ENCODE assay signal across 8 cellular contexts in the genomic region with DNA sequence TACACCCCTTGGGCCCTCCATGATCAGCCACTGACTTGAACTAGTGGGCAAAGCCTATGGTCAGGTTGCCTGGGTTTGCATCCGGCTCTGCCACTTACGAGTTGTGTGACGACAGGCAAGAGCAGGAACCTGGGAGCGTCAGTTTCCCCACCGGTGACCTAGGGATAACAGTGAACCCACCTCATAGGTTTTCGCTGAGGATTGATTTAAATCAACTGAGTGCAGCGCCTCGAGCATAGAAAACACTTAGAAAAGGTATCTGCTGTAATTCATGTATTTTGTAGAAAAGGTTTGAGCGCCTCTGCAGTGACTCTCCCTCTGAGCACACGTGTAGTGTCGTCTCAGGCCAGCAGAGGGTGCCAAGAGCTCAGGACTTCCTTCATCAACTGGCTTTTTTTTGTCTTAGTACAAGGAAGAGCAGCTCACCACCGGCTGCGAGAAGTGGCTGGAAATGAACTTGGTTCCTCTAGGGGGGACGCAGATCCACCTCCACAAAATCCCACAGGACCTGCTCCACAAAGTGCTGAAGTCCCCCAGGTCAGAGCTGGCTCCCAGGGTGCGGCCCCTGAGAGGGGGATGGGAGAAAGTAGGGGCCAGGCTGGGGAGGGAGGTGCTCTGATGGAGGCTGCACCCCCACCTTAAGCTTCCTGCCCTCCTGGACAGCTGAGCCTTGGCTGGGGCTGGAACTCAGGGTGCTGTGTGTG.
DNase-seq lines count a peak whose midpoint lies in the region; ATAC-seq lines count a peak whose summit lies in the region.

No MANE protein-coding gene starts in this region.

- H3K4me1 ChIP-seq in mucosa of rectum (ENCODE audit: control insufficient read depth in 2 of 2, insufficient read depth in 2 of 2, low read length in 2 of 2): peaks cover 0 to 2% of the 10 kb centered on the region in 2 donors

- in situ Hi-C loops in ACHN (cut with HindIII; ENCODE audit: low pct_ligation_motif_present, low pct_unique_long_range_greater_than_20kb, low sequenced_read_pairs): loop anchor here (25.0 kb wide), 1 partner anchor 139 kb away; no protein-coding TSS in a partner anchor

- H3K9me3 ChIP-seq in mucosa of rectum (ENCODE audit: control insufficient read depth in 2 of 2, low read length in 2 of 2): no peaks in the 10 kb centered on the region

- H3K27me3 ChIP-seq in mucosa of rectum (ENCODE audit: control insufficient read depth in 2 of 2, insufficient read depth in 2 of 2, low read length in 2 of 2): no peaks in the 10 kb centered on the region

- H3K4me3 ChIP-seq in mucosa of rectum (ENCODE audit: low read length in 2 of 2): peak overlapping the region in 1 of 2 donors; percentile 39

- peak overlapping the region; percentile 44 to 60 for H3K9ac ChIP-seq in mucosa of rectum (ENCODE audit: low read depth in 1 of 2, low read length in 2 of 2)

- no peaks in the 10 kb centered on the region for H3K36me3 ChIP-seq in mucosa of rectum (ENCODE audit: control insufficient read depth in 2 of 2, insufficient read depth in 2 of 2, low read length in 2 of 2)

- peak; percentile 64 for ATAC-seq in GM18867 (IDR thresholded peaks at IDR 0.05; ENCODE audit: unreplicated experiment)

- peak; percentile 83 for DNase-seq in ACHN
- DNase-seq in HK-2 (ENCODE audit: unreplicated experiment): peak; percentile 71
- peak; percentile 69 for DNase-seq in NOMO-1 treated with DMSO at 0.1 percent for 48 hours (lab: John Stamatoyannopoulos, UW; ENCODE audit: unreplicated experiment)
- peak; percentile 64 for DNase-seq in activated CD8-positive, alpha-beta memory T cell treated with anti-CD3 and anti-CD28 coated beads, Interleukin-2, amount 50 U/mL, for 4 hours
- DNase-seq in epidermal melanocyte (ENCODE audit: insufficient read length, low spot score): peak; percentile 91
- peak; percentile 15 to 32 for DNase-seq in stimulated activated CD8-positive, alpha-beta memory T cell treated with anti-CD3 and anti-CD28 coated beads, Interleukin-4, amount 100 ng/mL, for 4 hours (ENCODE audit: low read depth in 2 of 2, low spot score in 1 of 2)

- no peak overlapping the region for H3K27ac ChIP-seq in mucosa of rectum (ENCODE audit: low read depth in 2 of 2, low read length in 2 of 2)

Comparison
In these comparisons a context has a peak if more than half of its experiments do, and no peak if none do; other contexts are left out.
1. DNase-seq: peak in every context shown above with its lines; median percentile 91 in epidermal melanocyte; 83 in ACHN; 71 in HK-2; 69 in NOMO-1 treated with DMSO at 0.1 percent for 48 hours; 64 in activated CD8-positive, alpha-beta memory T cell treated with anti-CD3 and anti-CD28 coated beads, Interleukin-2, amount 50 U/mL, for 4 hours; 24 in stimulated activated CD8-positive, alpha-beta memory T cell treated with anti-CD3 and anti-CD28 coated beads, Interleukin-4, amount 100 ng/mL, for 4 hours.